Comparison of ENCODE assay signal across 23 cellular contexts in the genomic region with DNA sequence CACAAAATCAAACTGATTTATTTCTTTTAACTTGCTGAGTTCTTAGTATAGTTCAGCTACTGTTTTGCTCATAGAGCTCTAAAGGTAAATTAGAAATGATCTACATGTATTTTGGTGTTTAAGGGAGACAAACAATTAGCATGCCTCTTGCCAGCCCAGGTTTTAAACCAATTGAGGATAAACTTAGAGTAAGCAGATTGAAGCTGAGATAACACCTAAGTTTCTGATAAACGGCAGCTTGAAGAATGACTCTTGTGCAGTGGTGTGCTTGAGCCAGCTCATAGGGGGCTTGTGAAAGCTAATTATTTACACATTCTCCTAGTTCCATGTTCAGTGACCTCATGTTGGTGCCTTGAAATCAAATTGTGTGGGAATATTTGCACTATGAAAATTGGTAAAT.
"Had no signal": no experiment of that assay in that cellular context is flagged by ENCODE, and none has a peak within 500 bp of the region (broad histone marks: within the 10 kb centered on the region; RNA-seq: fewer than 3 reads in every experiment).

No MANE protein-coding gene starts in this region.

- H3K27me3 ChIP-seq: Peyer's patch, SJSA1 had no signal

- DNase-seq: activated CD4-positive, alpha-beta T cell treated with anti-CD3 and anti-CD28 coated beads, Interleukin-2, amount 10 ng/mL, durations not matched to agents 24 days and 14 days; activated CD4-positive, alpha-beta T cell treated with anti-CD3 and anti-CD28 coated beads, Interleukin-2, amount 50 U/mL, for 48 hours; activated CD4-positive, CD25-positive, alpha-beta regulatory T cell treated with anti-CD3 and anti-CD28 coated beads, Interleukin-2, amount 50 U/mL, for 72 hours; activated CD8-positive, alpha-beta memory T cell treated with anti-CD3 and anti-CD28 coated beads for 24 hours; activated gamma-delta T cell; activated naive CD4-positive, alpha-beta T cell treated with anti-CD3 and anti-CD28 coated beads for 36 hours; activated T-cell treated with anti-CD3 and anti-CD28 coated beads, Interleukin-2, amount 50 U/mL, for 4 hours; anterior cingulate cortex; caudate nucleus; NCI-H1105 treated with DMSO at 0.1 percent for 48 hours; NCI-H1436 treated with DMSO at 0.1 percent for 48 hours; NCI-H187; NCI-H2081; NCI-H446 treated with DMSO at 0.1 percent for 48 hours; NCI-H524 treated with DMSO at 0.1 percent for 48 hours; NCI-H748 treated with DMSO at 0.1 percent for 48 hours; NK-92 treated with Interleukin-12 subunit alpha and Interleukin-12 subunit beta, amount 100 ng/mL, for 24 hours; Peyer's patch; SHP77 had no signal

- ATAC-seq: activated T-cell treated with anti-CD3 and anti-CD28 coated beads, Interleukin-2, amount 50 U/mL, for 4 hours; activated T-helper 17 cell treated with anti-CD3 and anti-CD28 coated beads, Interleukin-2, amount 50 U/mL, for 72 hours; WTC11 had no signal

- H3K27ac ChIP-seq: Peyer's patch, RWPE1, SJSA1 had no signal

- H3K36me3 ChIP-seq: Peyer's patch, SJSA1 had no signal

- H3K4me3 ChIP-seq: Peyer's patch, SJSA1 had no signal

- H3K9me3 ChIP-seq: Peyer's patch, SJSA1 had no signal

- H3K4me1 ChIP-seq: Peyer's patch, SJSA1 had no signal
